21 cellular contexts compared by ENCODE assay signal in genomic region chr20:61815176-61815575, GRCh38.
"Had no signal": no experiment of that assay in that cellular context is flagged by ENCODE, and none has a peak within 500 bp of the region (broad histone marks: within the 10 kb centered on the region; RNA-seq: fewer than 3 reads in every experiment).

No MANE protein-coding gene starts in this region.

- H3K4me1 Mint-ChIP-seq: IgD-negative memory B cell had no signal

- ATAC-seq: K562, SK-N-SH treated with all-trans-retinoic acid at 6 μM for 48 hours had no signal

- H3K9me3 Mint-ChIP-seq: IgD-negative memory B cell had no signal

- H3K27ac ChIP-seq: KMS-11, SJCRH30 had no signal

- H3K4me3 ChIP-seq: K562, SJCRH30 had no signal

- H3K36me3 ChIP-seq: SJCRH30 had no signal

- H3K4me3 Mint-ChIP-seq: IgD-negative memory B cell had no signal

- DNase-seq: Kasumi-1, MM.1S, NCI-H1092 treated with DMSO at 0.1 percent for 48 hours, NCI-H1436, NCI-H187, NCI-H2029, NCI-H2081 treated with DMSO at 0.1 percent for 48 hours, NCI-H2171, NCI-H226, NCI-H446, NCI-H510A, NCI-H524 treated with DMSO at 0.1 percent for 48 hours, NCI-H69, NCI-H774, RPMI8226, SHP77 treated with DMSO at 0.1 percent for 48 hours, SJCRH30 had no signal

- H3K27ac Mint-ChIP-seq: IgD-negative memory B cell had no signal

- H3K4me2 ChIP-seq: KMS-11 had no signal

- H3K9me3 ChIP-seq: SJCRH30 had no signal

- H3K4me1 ChIP-seq: SJCRH30 had no signal

- H3K9ac ChIP-seq: KMS-11 had no signal
